In the genomic region with DNA sequence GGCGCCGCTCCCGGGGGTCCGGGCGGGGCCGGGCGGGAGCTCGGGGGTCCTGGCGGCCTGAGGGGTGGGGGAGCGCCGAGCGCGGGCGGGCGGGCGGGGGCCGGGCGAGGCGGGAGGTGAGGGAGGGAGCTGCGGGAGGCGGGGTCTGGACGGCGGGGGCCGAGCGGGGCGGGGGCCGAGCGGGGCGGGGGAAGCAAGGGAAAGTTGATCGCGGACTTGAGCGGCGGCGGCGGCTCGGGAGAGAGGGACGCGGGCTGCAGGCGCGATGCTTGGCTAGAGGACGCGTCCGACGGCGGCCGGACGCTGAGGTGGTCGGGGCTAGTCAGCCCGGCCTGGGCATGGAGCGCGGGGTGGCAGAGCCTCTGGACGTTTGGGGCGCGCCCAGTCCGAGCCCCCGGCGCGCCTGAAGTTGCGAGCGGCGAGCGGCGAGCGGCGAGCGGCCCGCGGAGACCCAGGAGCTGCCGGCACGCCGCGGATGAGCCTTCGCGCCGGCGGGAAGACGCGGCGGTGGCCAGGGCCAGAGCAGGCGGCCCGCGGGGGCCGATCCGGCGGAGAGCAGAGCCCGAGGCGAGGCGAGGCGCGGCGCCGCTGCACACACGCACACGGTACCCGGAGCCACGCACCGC, we compare ENCODE assay signal across 8 cellular contexts. TPM values are rescaled to one million over a fixed set of nuclear protein-coding genes. Genes with fewer than 3 reads are reported as not detected.
DNase-seq lines count a peak whose midpoint lies in the region; ATAC-seq lines count a peak whose summit lies in the region.

CDH23 (plus strand) TSS at position 207 of the 626 bp plus-strand sequence. CDS start 42,912 bp downstream, outside the sequence.

- no peaks in the 10 kb centered on the region for H3K4me1 ChIP-seq in iPS-18a (ENCODE audit: control insufficient read depth, low read depth, low read length)

- ATAC-seq in Right ventricle myocardium inferior (peak; percentile 49), GM18498 (IDR thresholded peaks at IDR 0.05; ENCODE audit: unreplicated experiment) (no peak)
- ATAC-seq in activated T-cell treated with anti-CD3 and anti-CD28 coated beads, Interleukin-2, amount 50 U/mL, for 72 hours (replicated peaks in 1 of 2): peak; percentile 45 to 51
- ATAC-seq in stimulated activated effector memory CD8-positive, alpha-beta T cell treated with anti-CD3 and anti-CD28 coated beads, Interleukin-12 subunit alpha, Interleukin-12 subunit beta, amount 100 ng/mL, for 72 hours: peak; percentile 17

- no peak within 1 kb of the TSS for H3K27ac Mint-ChIP-seq in activated T-cell treated with anti-CD3 and anti-CD28 coated beads, Interleukin-2, amount 50 U/mL, for 72 hours
- H3K27ac Mint-ChIP-seq in stimulated activated effector memory CD8-positive, alpha-beta T cell treated with anti-CD3 and anti-CD28 coated beads, Interleukin-12 subunit alpha, Interleukin-12 subunit beta, amount 100 ng/mL, for 72 hours: no peak within 1 kb of the TSS

- peak within 1 kb of the TSS; percentile 72 for H3K4me3 ChIP-seq in iPS-18a (ENCODE audit: low read length)

- peak within 1 kb of the TSS; percentile 19 for H3K9ac ChIP-seq in iPS-18a (ENCODE audit: low read length)

- H3K9me3 ChIP-seq in iPS-18a (ENCODE audit: control insufficient read depth, low read depth, low read length): no peaks in the 10 kb centered on the region

- no peak within 1 kb of the TSS for H3K27ac ChIP-seq in iPS-18a (ENCODE audit: low read length)

- H3K36me3 Mint-ChIP-seq in activated T-cell treated with anti-CD3 and anti-CD28 coated beads, Interleukin-2, amount 50 U/mL, for 72 hours (ENCODE audit: insufficient read depth in 2 of 2): no peaks in the 10 kb centered on the region
- no peaks in the 10 kb centered on the region for H3K36me3 Mint-ChIP-seq in stimulated activated effector memory CD8-positive, alpha-beta T cell treated with anti-CD3 and anti-CD28 coated beads, Interleukin-12 subunit alpha, Interleukin-12 subunit beta, amount 100 ng/mL, for 72 hours

- peak within 1 kb of the TSS; percentile 58 to 71 for H3K4me3 Mint-ChIP-seq in activated T-cell treated with anti-CD3 and anti-CD28 coated beads, Interleukin-2, amount 50 U/mL, for 72 hours
- H3K4me3 Mint-ChIP-seq in stimulated activated effector memory CD8-positive, alpha-beta T cell treated with anti-CD3 and anti-CD28 coated beads, Interleukin-12 subunit alpha, Interleukin-12 subunit beta, amount 100 ng/mL, for 72 hours: peak within 1 kb of the TSS; percentile 61

- no peaks in the 10 kb centered on the region for H3K9me3 Mint-ChIP-seq in activated T-cell treated with anti-CD3 and anti-CD28 coated beads, Interleukin-2, amount 50 U/mL, for 72 hours
- no peaks in the 10 kb centered on the region for H3K9me3 Mint-ChIP-seq in stimulated activated effector memory CD8-positive, alpha-beta T cell treated with anti-CD3 and anti-CD28 coated beads, Interleukin-12 subunit alpha, Interleukin-12 subunit beta, amount 100 ng/mL, for 72 hours

- intact Hi-C loops in Right ventricle myocardium inferior (cut with DNase I) (loop anchor here (1.0 kb wide), 2 partner anchors 88 to 173 kb away; no protein-coding TSS in a partner anchor), cardiac septum (cut with DNase I) (loop anchor here (1.0 to 5.0 kb wide), 4 partner anchors 87 to 310 kb away; no protein-coding TSS in a partner anchor)

- peaks cover 61% of the 10 kb centered on the region for H3K27me3 Mint-ChIP-seq in activated T-cell treated with anti-CD3 and anti-CD28 coated beads, Interleukin-2, amount 50 U/mL, for 72 hours (ENCODE audit: low read depth)

- H3K27me3 ChIP-seq in iPS-18a (ENCODE audit: control insufficient read depth, insufficient read depth, low read length): peaks cover 51% of the 10 kb centered on the region

- no peaks in the 10 kb centered on the region for H3K4me1 Mint-ChIP-seq in activated T-cell treated with anti-CD3 and anti-CD28 coated beads, Interleukin-2, amount 50 U/mL, for 72 hours (ENCODE audit: low read depth)
- peaks cover 8% of the 10 kb centered on the region for H3K4me1 Mint-ChIP-seq in stimulated activated effector memory CD8-positive, alpha-beta T cell treated with anti-CD3 and anti-CD28 coated beads, Interleukin-12 subunit alpha, Interleukin-12 subunit beta, amount 100 ng/mL, for 72 hours

- DNase-seq in Right ventricle myocardium inferior (ENCODE audit: missing footprints) (no peak), cardiac septum (ENCODE audit: low spot score) (no peak), NCI-H2107 treated with DMSO at 0.1 percent for 48 hours (lab: John Stamatoyannopoulos, UW; ENCODE audit: unreplicated experiment) (no peak), NCI-H187 (lab: John Stamatoyannopoulos, UW) (no peak)
- DNase-seq in activated T-cell treated with anti-CD3 and anti-CD28 coated beads, Interleukin-2, amount 50 U/mL, for 72 hours: peak; percentile 20 to 36
- DNase-seq in stimulated activated effector memory CD8-positive, alpha-beta T cell treated with anti-CD3 and anti-CD28 coated beads, Interleukin-12 subunit alpha, Interleukin-12 subunit beta, amount 100 ng/mL, for 72 hours (ENCODE audit: low spot score in 2 of 2): no peak

- H3K36me3 ChIP-seq in iPS-18a (ENCODE audit: control insufficient read depth, low read depth, low read length): no peaks in the 10 kb centered on the region

RNA-seq across cellular contexts. Expression of gene CDH23, which starts in this region (rescaled TPM):
- total RNA-seq in Right ventricle myocardium inferior: 4.8 TPM
- 9.3 TPM for total RNA-seq in cardiac septum
- 1 to 10 TPM; 1.1 to 2.8 TPM for total RNA-seq in activated T-cell treated with anti-CD3 and anti-CD28 coated beads, Interleukin-2, amount 50 U/mL, for 72 hours

Comparison
In these comparisons a context has a peak if more than half of its experiments do, and no peak if none do; other contexts are left out.
1. DNase-seq: peak in activated T-cell treated with anti-CD3 and anti-CD28 coated beads, Interleukin-2, amount 50 U/mL, for 72 hours (2 of 2); none in Right ventricle myocardium inferior (single experiment), cardiac septum (single experiment), stimulated activated effector memory CD8-positive, alpha-beta T cell treated with anti-CD3 and anti-CD28 coated beads, Interleukin-12 subunit alpha, Interleukin-12 subunit beta, amount 100 ng/mL, for 72 hours (0 of 2), NCI-H2107 treated with DMSO at 0.1 percent for 48 hours (single experiment) and NCI-H187 (0 of 2).